1 cellular context compared by ENCODE assay signal in genomic region chr22:20418211-20418788, GRCh38.
TF ChIP-seq lines count a peak whose summit lies in the region.

No MANE protein-coding gene starts in this region.

TF ChIP-seq in K562, 482 proteins besides CTCF, POLR2A, EP300 and RAD21 (continued from another document and continues in another):
- TF ChIP-seq ZNF609 (CRISPR knock-in tag; IDR thresholded peaks at IDR 0.05; ENCODE audit: borderline replicate concordance) (peak; percentile 13; the same call in 1 of the 2 replicates), HMGN3 (IDR thresholded peaks at IDR 0.05; ENCODE audit: borderline replicate concordance, extremely low read depth, insufficient read length, low read depth, low read length) (peak; percentile 87), PRDM10 (IDR thresholded peaks at IDR 0.05; ENCODE audit: partially characterized antibody) (peak; percentile 28), ETV6 (IDR thresholded peaks at IDR 0.05; ENCODE audit: borderline replicate concordance in 1 of 2, low read depth in 2 of 2, low read length in 1 of 2) (peak in 1 of 2 experiments; percentile 70; a peak in 2 of 4 replicates), ETV6 (CRISPR knock-in tag; IDR thresholded peaks at IDR 0.05; ENCODE audit: borderline replicate concordance) (no peak), BRD4 (IDR thresholded peaks at IDR 0.05) (no peak), NCOA6 (IDR thresholded peaks at IDR 0.05) (no peak), CBFA2T3 (IDR thresholded peaks at IDR 0.05) (peak; percentile 27; the same call in 1 of the 2 replicates), NFE2L1 (tag; IDR thresholded peaks at IDR 0.05; ENCODE audit: borderline replicate concordance, low read depth) (no peak), MEF2A (IDR thresholded peaks at IDR 0.05; ENCODE audit: control insufficient read depth, low read depth, low read length) (0 out of 2 replicates have a peak, but pooled peaks have one; percentile 2), KLF10 (CRISPR knock-in tag; IDR thresholded peaks at IDR 0.05) (no peak), ZFX (CRISPR knock-in tag; IDR thresholded peaks at IDR 0.05) (peak; percentile 66), SIN3A (IDR thresholded peaks at IDR 0.05; ENCODE audit: borderline replicate concordance in 2 of 2, control insufficient read depth in 1 of 2, low read depth in 2 of 2, low read length in 2 of 2) (peak in 1 of 2 experiments; percentile 71; a peak in 1 of 4 replicates), ZNF354B (CRISPR knock-in tag; IDR thresholded peaks at IDR 0.05) (no peak), ZNF699 (CRISPR knock-in tag; IDR thresholded peaks at IDR 0.05; ENCODE audit: insufficient replicate concordance) (peak; percentile 18), PML (IDR thresholded peaks at IDR 0.05; ENCODE audit: low read length) (0 out of 2 replicates have a peak, but pooled peaks have one; percentile 43), SRF (CRISPR knock-in tag; IDR thresholded peaks at IDR 0.05) (peak in 1 of 2 experiments; percentile 68; a peak in 2 of 4 replicates), TSHZ1 (CRISPR knock-in tag; IDR thresholded peaks at IDR 0.05) (no peak), CC2D1A (IDR thresholded peaks at IDR 0.05) (peak; percentile 98), E2F1 (CRISPR knock-in tag; IDR thresholded peaks at IDR 0.05) (peak; percentile 97), ID3 (CRISPR knock-in tag; IDR thresholded peaks at IDR 0.05) (no peak), ID3 (tag; IDR thresholded peaks at IDR 0.05) (peak; percentile 89), ESRRA (IDR thresholded peaks at IDR 0.05; ENCODE audit: borderline replicate concordance, low read depth) (peak; percentile 85), TFE3 (CRISPR knock-in tag; IDR thresholded peaks at IDR 0.05) (peak; percentile 15; the same call in 1 of the 2 replicates), HMG20A (CRISPR knock-in tag; conservative IDR thresholded peaks at IDR 0.05) (no peak), ZNF436 (CRISPR knock-in tag; IDR thresholded peaks at IDR 0.05) (0 out of 2 replicates have a peak, but pooled peaks have one; percentile 0)
- TF ChIP-seq, protein P1, sequence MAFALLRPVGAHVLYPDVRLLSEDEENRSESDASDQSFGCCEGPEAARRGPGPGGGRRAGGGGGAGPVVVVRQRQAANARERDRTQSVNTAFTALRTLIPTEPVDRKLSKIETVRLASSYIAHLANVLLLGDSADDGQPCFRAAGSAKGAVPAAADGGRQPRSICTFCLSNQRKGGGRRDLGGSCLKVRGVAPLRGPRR (CRISPR knock-in tag; IDR thresholded peaks at IDR 0.05) = no peak
- TF ChIP-seq, protein P2, sequence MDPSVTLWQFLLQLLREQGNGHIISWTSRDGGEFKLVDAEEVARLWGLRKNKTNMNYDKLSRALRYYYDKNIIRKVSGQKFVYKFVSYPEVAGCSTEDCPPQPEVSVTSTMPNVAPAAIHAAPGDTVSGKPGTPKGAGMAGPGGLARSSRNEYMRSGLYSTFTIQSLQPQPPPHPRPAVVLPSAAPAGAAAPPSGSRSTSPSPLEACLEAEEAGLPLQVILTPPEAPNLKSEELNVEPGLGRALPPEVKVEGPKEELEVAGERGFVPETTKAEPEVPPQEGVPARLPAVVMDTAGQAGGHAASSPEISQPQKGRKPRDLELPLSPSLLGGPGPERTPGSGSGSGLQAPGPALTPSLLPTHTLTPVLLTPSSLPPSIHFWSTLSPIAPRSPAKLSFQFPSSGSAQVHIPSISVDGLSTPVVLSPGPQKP (CRISPR knock-in tag; IDR thresholded peaks at IDR 0.05) = no peak
- TF ChIP-seq, protein P3, sequence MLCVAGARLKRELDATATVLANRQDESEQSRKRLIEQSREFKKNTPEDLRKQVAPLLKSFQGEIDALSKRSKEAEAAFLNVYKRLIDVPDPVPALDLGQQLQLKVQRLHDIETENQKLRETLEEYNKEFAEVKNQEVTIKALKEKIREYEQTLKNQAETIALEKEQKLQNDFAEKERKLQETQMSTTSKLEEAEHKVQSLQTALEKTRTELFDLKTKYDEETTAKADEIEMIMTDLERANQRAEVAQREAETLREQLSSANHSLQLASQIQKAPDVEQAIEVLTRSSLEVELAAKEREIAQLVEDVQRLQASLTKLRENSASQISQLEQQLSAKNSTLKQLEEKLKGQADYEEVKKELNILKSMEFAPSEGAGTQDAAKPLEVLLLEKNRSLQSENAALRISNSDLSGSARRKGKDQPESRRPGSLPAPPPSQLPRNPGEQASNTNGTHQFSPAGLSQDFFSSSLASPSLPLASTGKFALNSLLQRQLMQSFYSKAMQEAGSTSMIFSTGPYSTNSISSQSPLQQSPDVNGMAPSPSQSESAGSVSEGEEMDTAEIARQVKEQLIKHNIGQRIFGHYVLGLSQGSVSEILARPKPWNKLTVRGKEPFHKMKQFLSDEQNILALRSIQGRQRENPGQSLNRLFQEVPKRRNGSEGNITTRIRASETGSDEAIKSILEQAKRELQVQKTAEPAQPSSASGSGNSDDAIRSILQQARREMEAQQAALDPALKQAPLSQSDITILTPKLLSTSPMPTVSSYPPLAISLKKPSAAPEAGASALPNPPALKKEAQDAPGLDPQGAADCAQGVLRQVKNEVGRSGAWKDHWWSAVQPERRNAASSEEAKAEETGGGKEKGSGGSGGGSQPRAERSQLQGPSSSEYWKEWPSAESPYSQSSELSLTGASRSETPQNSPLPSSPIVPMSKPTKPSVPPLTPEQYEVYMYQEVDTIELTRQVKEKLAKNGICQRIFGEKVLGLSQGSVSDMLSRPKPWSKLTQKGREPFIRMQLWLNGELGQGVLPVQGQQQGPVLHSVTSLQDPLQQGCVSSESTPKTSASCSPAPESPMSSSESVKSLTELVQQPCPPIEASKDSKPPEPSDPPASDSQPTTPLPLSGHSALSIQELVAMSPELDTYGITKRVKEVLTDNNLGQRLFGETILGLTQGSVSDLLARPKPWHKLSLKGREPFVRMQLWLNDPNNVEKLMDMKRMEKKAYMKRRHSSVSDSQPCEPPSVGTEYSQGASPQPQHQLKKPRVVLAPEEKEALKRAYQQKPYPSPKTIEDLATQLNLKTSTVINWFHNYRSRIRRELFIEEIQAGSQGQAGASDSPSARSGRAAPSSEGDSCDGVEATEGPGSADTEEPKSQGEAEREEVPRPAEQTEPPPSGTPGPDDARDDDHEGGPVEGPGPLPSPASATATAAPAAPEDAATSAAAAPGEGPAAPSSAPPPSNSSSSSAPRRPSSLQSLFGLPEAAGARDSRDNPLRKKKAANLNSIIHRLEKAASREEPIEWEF (CRISPR knock-in tag; IDR thresholded peaks at IDR 0.05) = no peak
